Comparison of ENCODE assay signal across 1 cellular context in genomic region chr4:31106419-31106818, GRCh38.
A peak's percentile ranks its signal among the peaks of the same experiment; 100 is the strongest.
TF ChIP-seq lines count a peak whose summit lies in the region.

No MANE protein-coding gene starts in this region.

TF ChIP-seq in endothelial cell of umbilical vein, 7 proteins besides CTCF, POLR2A, EP300 and RAD21 (continued from another document):
- peak; percentile 65 for TF ChIP-seq GATA2 (IDR thresholded peaks at IDR 0.05; ENCODE audit: insufficient read depth, insufficient read length, low read depth, low read length)
